32 cellular contexts compared by ENCODE assay signal in the genomic region with DNA sequence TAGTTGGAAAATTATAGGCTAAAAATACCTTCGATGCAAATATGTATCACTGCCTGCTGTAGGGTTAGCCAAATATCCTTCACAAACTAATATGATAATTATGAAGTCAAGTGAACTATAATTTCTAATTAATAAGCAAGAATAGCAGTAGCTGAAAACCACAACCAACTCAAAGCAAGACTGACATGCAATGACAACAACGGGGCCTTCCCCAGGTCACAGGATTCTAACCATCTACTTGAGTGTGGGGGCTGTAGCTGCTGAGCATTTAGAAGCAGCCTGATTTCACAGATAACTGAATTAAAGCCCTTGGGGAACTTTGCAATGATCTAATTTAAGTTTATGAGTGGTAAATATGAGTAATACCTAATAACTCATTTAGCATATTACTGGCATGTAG. TPM values are rescaled to one million over a fixed set of nuclear protein-coding genes. Genes with fewer than 3 reads are reported as not detected.
DNase-seq lines count a peak whose midpoint lies in the region; ATAC-seq and TF ChIP-seq lines count a peak whose summit lies in the region.
"Had no signal": no experiment of that assay in that cellular context is flagged by ENCODE, and none has a peak within 500 bp of the region (broad histone marks: within the 10 kb centered on the region; RNA-seq: fewer than 3 reads in every experiment).

No MANE protein-coding gene starts in this region.

- H3K27ac ChIP-seq in SK-N-SH (ENCODE audit: low read depth in 2 of 2, low read length in 1 of 2) (no peak overlapping the region), ascending aorta (no peak overlapping the region)
- H3K27ac ChIP-seq: 22Rv1, C4-2B, cardiac muscle cell, psoas muscle, WERI-Rb-1 had no signal

- H2AFZ ChIP-seq in SK-N-SH (ENCODE audit: low read depth): no peak overlapping the region

- TF ChIP-seq EP300 in SK-N-SH (IDR thresholded peaks at IDR 0.05; ENCODE audit: borderline replicate concordance in 1 of 2, low read depth in 1 of 2, low read length in 1 of 2): no peak

- no peaks in the 10 kb centered on the region for H3F3A ChIP-seq in SK-N-SH (replicated peaks; ENCODE audit: insufficient read depth)

- H3K27me3 ChIP-seq in SK-N-SH (ENCODE audit: insufficient read depth) (no peaks in the 10 kb centered on the region; the same call in 1 of the 2 replicates), ascending aorta (no peaks in the 10 kb centered on the region)
- H3K27me3 ChIP-seq: cardiac muscle cell had no signal

- DNase-seq in SK-N-SH (no peak), EL (peak; percentile 2), epithelial cell of esophagus (ENCODE audit: low read depth) (peak; percentile 8), ascending aorta (ENCODE audit: low spot score in 2 of 2) (no peak), KBM-7 (no peak)
- DNase-seq: activated CD4-positive, alpha-beta T cell treated with anti-CD3 and anti-CD28 coated beads, Interleukin-2, amount 50 U/mL, for 48 hours; aorta; Calu3; DMS79 treated with DMSO at 0.1 percent for 48 hours; GF-D8; HCEC 1CT; hypothalamus; IMR-90; naive thymus-derived CD8-positive, alpha-beta T cell; NCI-H1048; NCI-H1694 treated with DMSO at 0.1 percent for 48 hours; NCI-H510A; nucleus accumbens; psoas muscle; stimulated activated CD4-positive, alpha-beta T cell treated with anti-CD3 and anti-CD28 coated beads, Interleukin-4, amount 100 ng/mL, for 1 hour; substantia nigra; trophoblast cell; WERI-Rb-1 had no signal

- intact Hi-C loops in ascending aorta (cut with DNase I): no loop called here

- no peak overlapping the region for H3K4me3 ChIP-seq in SK-N-SH (ENCODE audit: low read depth in 2 of 2, low read length in 1 of 2)
- no peak overlapping the region for H3K4me3 ChIP-seq in epithelial cell of esophagus (ENCODE audit: low read length)
- H3K4me3 ChIP-seq in ascending aorta: no peak overlapping the region
- H3K4me3 ChIP-seq: cardiac muscle cell, lung, psoas muscle had no signal

- no peak overlapping the region for H3K4me2 ChIP-seq in SK-N-SH

- H3K36me3 ChIP-seq in SK-N-SH (replicated peaks in 1 of 2; ENCODE audit: control insufficient read depth in 1 of 2, insufficient read depth in 2 of 2, low read length in 1 of 2): no peaks in the 10 kb centered on the region
- no peaks in the 10 kb centered on the region for H3K36me3 ChIP-seq in ascending aorta
- H3K36me3 ChIP-seq: cardiac muscle cell, WERI-Rb-1 had no signal

- H3K9me3 ChIP-seq in SK-N-SH (no peaks in the 10 kb centered on the region), ascending aorta (no peaks in the 10 kb centered on the region)
- H3K9me3 ChIP-seq: psoas muscle had no signal

- H4K20me1 ChIP-seq in SK-N-SH (ENCODE audit: insufficient read depth): no peaks in the 10 kb centered on the region

- ATAC-seq in SK-N-SH treated with all-trans-retinoic acid at 6 μM for 48 hours: no peak
- ATAC-seq in GM21717 (IDR thresholded peaks at IDR 0.05; ENCODE audit: unreplicated experiment): peak; percentile 57
- no peak for ATAC-seq in GM21737 (IDR thresholded peaks at IDR 0.05; ENCODE audit: unreplicated experiment)
- ATAC-seq: naive thymus-derived CD8-positive, alpha-beta T cell; psoas muscle; sciatic nerve had no signal

- 18% methylated on average over 2 of the region's 2 CpGs for WGBS in SK-N-SH (ENCODE audit: low lambda C conversion rate)

- POLR2A ChIA-PET in SK-N-SH (lab: Yijun Ruan, JAX): no interaction called here

- TF ChIP-seq CTCF in SK-N-SH (IDR thresholded peaks at IDR 0.05): no peak
- no peak for TF ChIP-seq CTCF in epithelial cell of esophagus (IDR thresholded peaks at IDR 0.05; ENCODE audit: insufficient read depth, low read depth, low read length, missing control alignments)
- TF ChIP-seq CTCF in ascending aorta (IDR thresholded peaks at IDR 0.05): no peak

- CTCF ChIA-PET in SK-N-SH (lab: Yijun Ruan, JAX): no interaction called here

- H3K4me1 ChIP-seq in SK-N-SH (ENCODE audit: control insufficient read depth in 1 of 2, insufficient read depth in 2 of 2, low read depth in 1 of 2, low read length in 1 of 2) (no peaks in the 10 kb centered on the region), ascending aorta (no peaks in the 10 kb centered on the region)
- H3K4me1 ChIP-seq: psoas muscle had no signal

- TF ChIP-seq RAD21 in SK-N-SH (IDR thresholded peaks at IDR 0.05; ENCODE audit: low read length): no peak

- no peaks in the 10 kb centered on the region for H3K79me2 ChIP-seq in SK-N-SH (ENCODE audit: insufficient read depth)

- in situ Hi-C loops in KBM-7 (cut with MboI; ENCODE audit: low pct_unique_long_range_greater_than_20kb, low sequenced_read_pairs): no loop called here

- H3K9me2 ChIP-seq in SK-N-SH: no peaks in the 10 kb centered on the region

- no peak overlapping the region for H3K9ac ChIP-seq in SK-N-SH

TF ChIP-seq in SK-N-SH treated with all-trans-retinoic acid at 6 μM for 48 hours, 23 proteins besides CTCF, POLR2A, EP300 and RAD21 (continues in another document):
- TF ChIP-seq ZNF565 (CRISPR knock-in tag; conservative IDR thresholded peaks at IDR 0.05; ENCODE audit: low read depth): no peak
- TF ChIP-seq, protein P1, sequence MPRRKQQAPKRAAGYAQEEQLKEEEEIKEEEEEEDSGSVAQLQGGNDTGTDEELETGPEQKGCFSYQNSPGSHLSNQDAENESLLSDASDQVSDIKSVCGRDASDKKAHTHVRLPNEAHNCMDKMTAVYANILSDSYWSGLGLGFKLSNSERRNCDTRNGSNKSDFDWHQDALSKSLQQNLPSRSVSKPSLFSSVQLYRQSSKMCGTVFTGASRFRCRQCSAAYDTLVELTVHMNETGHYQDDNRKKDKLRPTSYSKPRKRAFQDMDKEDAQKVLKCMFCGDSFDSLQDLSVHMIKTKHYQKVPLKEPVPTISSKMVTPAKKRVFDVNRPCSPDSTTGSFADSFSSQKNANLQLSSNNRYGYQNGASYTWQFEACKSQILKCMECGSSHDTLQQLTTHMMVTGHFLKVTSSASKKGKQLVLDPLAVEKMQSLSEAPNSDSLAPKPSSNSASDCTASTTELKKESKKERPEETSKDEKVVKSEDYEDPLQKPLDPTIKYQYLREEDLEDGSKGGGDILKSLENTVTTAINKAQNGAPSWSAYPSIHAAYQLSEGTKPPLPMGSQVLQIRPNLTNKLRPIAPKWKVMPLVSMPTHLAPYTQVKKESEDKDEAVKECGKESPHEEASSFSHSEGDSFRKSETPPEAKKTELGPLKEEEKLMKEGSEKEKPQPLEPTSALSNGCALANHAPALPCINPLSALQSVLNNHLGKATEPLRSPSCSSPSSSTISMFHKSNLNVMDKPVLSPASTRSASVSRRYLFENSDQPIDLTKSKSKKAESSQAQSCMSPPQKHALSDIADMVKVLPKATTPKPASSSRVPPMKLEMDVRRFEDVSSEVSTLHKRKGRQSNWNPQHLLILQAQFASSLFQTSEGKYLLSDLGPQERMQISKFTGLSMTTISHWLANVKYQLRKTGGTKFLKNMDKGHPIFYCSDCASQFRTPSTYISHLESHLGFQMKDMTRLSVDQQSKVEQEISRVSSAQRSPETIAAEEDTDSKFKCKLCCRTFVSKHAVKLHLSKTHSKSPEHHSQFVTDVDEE (CRISPR knock-in tag; IDR thresholded peaks at IDR 0.05): no peak

TF ChIP-seq in SK-N-SH, 30 proteins besides CTCF, POLR2A, EP300 and RAD21:
- TF ChIP-seq TCF12 (IDR thresholded peaks at IDR 0.05): no peak
- TF ChIP-seq, protein P2, sequence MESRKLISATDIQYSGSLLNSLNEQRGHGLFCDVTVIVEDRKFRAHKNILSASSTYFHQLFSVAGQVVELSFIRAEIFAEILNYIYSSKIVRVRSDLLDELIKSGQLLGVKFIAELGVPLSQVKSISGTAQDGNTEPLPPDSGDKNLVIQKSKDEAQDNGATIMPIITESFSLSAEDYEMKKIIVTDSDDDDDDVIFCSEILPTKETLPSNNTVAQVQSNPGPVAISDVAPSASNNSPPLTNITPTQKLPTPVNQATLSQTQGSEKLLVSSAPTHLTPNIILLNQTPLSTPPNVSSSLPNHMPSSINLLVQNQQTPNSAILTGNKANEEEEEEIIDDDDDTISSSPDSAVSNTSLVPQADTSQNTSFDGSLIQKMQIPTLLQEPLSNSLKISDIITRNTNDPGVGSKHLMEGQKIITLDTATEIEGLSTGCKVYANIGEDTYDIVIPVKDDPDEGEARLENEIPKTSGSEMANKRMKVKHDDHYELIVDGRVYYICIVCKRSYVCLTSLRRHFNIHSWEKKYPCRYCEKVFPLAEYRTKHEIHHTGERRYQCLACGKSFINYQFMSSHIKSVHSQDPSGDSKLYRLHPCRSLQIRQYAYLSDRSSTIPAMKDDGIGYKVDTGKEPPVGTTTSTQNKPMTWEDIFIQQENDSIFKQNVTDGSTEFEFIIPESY (IDR thresholded peaks at IDR 0.05; ENCODE audit: borderline replicate concordance, low read depth): no peak
- TF ChIP-seq FOXM1 (IDR thresholded peaks at IDR 0.05; ENCODE audit: low read depth): no peak
- TF ChIP-seq, protein P3, sequence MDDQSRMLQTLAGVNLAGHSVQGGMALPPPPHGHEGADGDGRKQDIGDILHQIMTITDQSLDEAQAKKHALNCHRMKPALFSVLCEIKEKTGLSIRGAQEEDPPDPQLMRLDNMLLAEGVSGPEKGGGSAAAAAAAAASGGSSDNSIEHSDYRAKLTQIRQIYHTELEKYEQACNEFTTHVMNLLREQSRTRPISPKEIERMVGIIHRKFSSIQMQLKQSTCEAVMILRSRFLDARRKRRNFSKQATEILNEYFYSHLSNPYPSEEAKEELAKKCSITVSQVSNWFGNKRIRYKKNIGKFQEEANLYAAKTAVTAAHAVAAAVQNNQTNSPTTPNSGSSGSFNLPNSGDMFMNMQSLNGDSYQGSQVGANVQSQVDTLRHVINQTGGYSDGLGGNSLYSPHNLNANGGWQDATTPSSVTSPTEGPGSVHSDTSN (IDR thresholded peaks at IDR 0.05): no peak
- no peak for TF ChIP-seq NRF1 (IDR thresholded peaks at IDR 0.05; ENCODE audit: low read depth, low read length)
- no peak for TF ChIP-seq RCOR1 (IDR thresholded peaks at IDR 0.05; ENCODE audit: low read length)
- TF ChIP-seq FOXJ3 (CRISPR knock-in tag; IDR thresholded peaks at IDR 0.05): no peak
- TF ChIP-seq EZH2phosphoT487 (IDR thresholded peaks at IDR 0.05; ENCODE audit: borderline replicate concordance, low read depth): no peak
- no peak for TF ChIP-seq RFX5 (IDR thresholded peaks at IDR 0.05; ENCODE audit: low read length)
- TF ChIP-seq, protein P4, sequence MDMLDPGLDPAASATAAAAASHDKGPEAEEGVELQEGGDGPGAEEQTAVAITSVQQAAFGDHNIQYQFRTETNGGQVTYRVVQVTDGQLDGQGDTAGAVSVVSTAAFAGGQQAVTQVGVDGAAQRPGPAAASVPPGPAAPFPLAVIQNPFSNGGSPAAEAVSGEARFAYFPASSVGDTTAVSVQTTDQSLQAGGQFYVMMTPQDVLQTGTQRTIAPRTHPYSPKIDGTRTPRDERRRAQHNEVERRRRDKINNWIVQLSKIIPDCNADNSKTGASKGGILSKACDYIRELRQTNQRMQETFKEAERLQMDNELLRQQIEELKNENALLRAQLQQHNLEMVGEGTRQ (IDR thresholded peaks at IDR 0.05; ENCODE audit: borderline replicate concordance, low read depth, low read length): no peak
- TF ChIP-seq POLR2AphosphoS5 (IDR thresholded peaks at IDR 0.05; ENCODE audit: low read depth, low read length): no peak

RNA-seq across cellular contexts. Expression of a gene that starts 31.0 kb away (rescaled TPM):
- 0.12 and 0.13 TPM in 2 replicates for polyA plus RNA-seq in SK-N-SH (2012; rRNA removed)
- polyA plus RNA-seq in SK-N-SH (2012; cell fraction: cytosol; rRNA removed): 0.19 and 0.22 TPM in 2 replicates
- polyA plus RNA-seq in SK-N-SH (2012; cell fraction: nucleus; rRNA removed): 0.07 and 0.11 TPM in 2 replicates
- total RNA-seq in ascending aorta: 11.1 TPM
- total RNA-seq: endothelial cell of umbilical vein had no signal
- polyA plus RNA-seq: cardiac muscle cell; endothelial cell of umbilical vein; naive thymus-derived CD8-positive, alpha-beta T cell had no signal

Comparison
In these comparisons a context has a peak if more than half of its experiments do, and no peak if none do; other contexts are left out.
1. DNase-seq: peak in EL (single experiment) and epithelial cell of esophagus (single experiment); none in SK-N-SH (single experiment), ascending aorta (0 of 2) and KBM-7 (single experiment).